In genomic region chr6:8082572-8082953, GRCh38 we compare ENCODE assay signal across 14 cellular contexts. TPM values are rescaled to one million over a fixed set of nuclear protein-coding genes. Genes with fewer than 3 reads are reported as not detected.
DNase-seq lines count a peak whose midpoint lies in the region; ATAC-seq and TF ChIP-seq lines count a peak whose summit lies in the region.
"Had no signal": no experiment of that assay in that cellular context is flagged by ENCODE, and none has a peak within 500 bp of the region (broad histone marks: within the 10 kb centered on the region; RNA-seq: fewer than 3 reads in every experiment).

No MANE protein-coding gene starts in this region.

- H3K36me3 ChIP-seq in mesodermal cell (ENCODE audit: control insufficient read depth, insufficient read depth, low read length), result peaks cover 36% of the 10 kb centered on the region

- peak overlapping the region; percentile 79 for H3K27ac ChIP-seq in mesodermal cell (ENCODE audit: low read depth, low read length, severe bottlenecking)
- H3K27ac ChIP-seq: WERI-Rb-1 had no signal

- H3K27ac Mint-ChIP-seq in activated T-cell treated with anti-CD3 and anti-CD28 coated beads, Interleukin-2, amount 50 U/mL, for 72 hours, result peak overlapping the region; percentile 57
- H3K27ac Mint-ChIP-seq in MCF 10A (ENCODE audit: low read depth, unreplicated experiment), result peak overlapping the region; percentile 89
- H3K27ac Mint-ChIP-seq: activated CD8-positive, alpha-beta memory T cell treated with anti-CD3 and anti-CD28 coated beads, Interleukin-2, amount 10 ng/mL, durations not matched to agents 7 days and 5 days had no signal

- WGBS in mesodermal cell (ENCODE audit: insufficient coverage in 2 of 2), 2 experiments, result no CpG with 5 or more reads among the region's 1 CpG

- POLR2A ChIA-PET in MCF 10A (lab: Yijun Ruan, JAX), result interaction anchor here (1.4 to 2.3 kb wide), 3 partner anchors 11 to 20 kb away, joined by 4 to 23 read pairs (median 17); partner anchors contain the start of genes BLOC1S5 and EEF1E1

- BruUV-seq in MCF 10A (replicated peaks; lab: Mats Ljungman, UMichigan), result no TSS peak

- H3K4me1 Mint-ChIP-seq in activated T-cell treated with anti-CD3 and anti-CD28 coated beads, Interleukin-2, amount 50 U/mL, for 72 hours (ENCODE audit: low read depth), result peaks cover 56% of the 10 kb centered on the region
- peaks cover 35% of the 10 kb centered on the region for H3K4me1 Mint-ChIP-seq in MCF 10A (ENCODE audit: insufficient read depth, unreplicated experiment)

- no peak for ATAC-seq in activated T-cell treated with anti-CD3 and anti-CD28 coated beads, Interleukin-2, amount 50 U/mL, for 72 hours (replicated peaks in 1 of 2)
- ATAC-seq in HG03280 (IDR thresholded peaks at IDR 0.05; ENCODE audit: unreplicated experiment), result no peak
- ATAC-seq: activated CD8-positive, alpha-beta memory T cell treated with anti-CD3 and anti-CD28 coated beads, Interleukin-2, amount 10 ng/mL, durations not matched to agents 7 days and 5 days had no signal

- H3K9me3 ChIP-seq in mesodermal cell (ENCODE audit: control insufficient read depth, low read length), result no peaks in the 10 kb centered on the region
- H3K9me3 ChIP-seq: heart left ventricle had no signal

- peaks cover 11 to 32% of the 10 kb centered on the region in 2 donors for H3K36me3 Mint-ChIP-seq in activated T-cell treated with anti-CD3 and anti-CD28 coated beads, Interleukin-2, amount 50 U/mL, for 72 hours (ENCODE audit: insufficient read depth in 2 of 2)
- peaks cover 37% of the 10 kb centered on the region for H3K36me3 Mint-ChIP-seq in MCF 10A (ENCODE audit: insufficient read depth, unreplicated experiment)

- DNase-seq in activated T-cell treated with anti-CD3 and anti-CD28 coated beads, Interleukin-2, amount 50 U/mL, for 72 hours, result no peak
- DNase-seq in activated T-cell treated with anti-CD3 and anti-CD28 coated beads for 4 hours (no peak), MCF 10A (ENCODE audit: unreplicated experiment) (no peak), NCI-H69 (lab: John Stamatoyannopoulos, UW) (no peak), dermis blood vessel endothelial cell (no peak), NOMO-1 (lab: John Stamatoyannopoulos, UW; ENCODE audit: unreplicated experiment in 2 of 2) (no peak)
- DNase-seq: activated CD8-positive, alpha-beta memory T cell treated with anti-CD3 and anti-CD28 coated beads, Interleukin-2, amount 10 ng/mL, durations not matched to agents 7 days and 5 days; activated naive CD4-positive, alpha-beta T cell treated with anti-CD3 and anti-CD28 coated beads, Interleukin-2, amount 50 U/mL, for 16 hours; cerebellar nuclear complex; NCI-H187 treated with DMSO at 0.1 percent for 48 hours; WERI-Rb-1 had no signal

- CTCF ChIA-PET in MCF 10A (lab: Yijun Ruan, JAX), result interaction anchor here (1.2 kb wide), 1 partner anchor 361 kb away, joined by 3 read pairs; no protein-coding TSS in a partner anchor

- no peaks in the 10 kb centered on the region for H3K9me3 Mint-ChIP-seq in activated T-cell treated with anti-CD3 and anti-CD28 coated beads, Interleukin-2, amount 50 U/mL, for 72 hours
- H3K9me3 Mint-ChIP-seq in MCF 10A (ENCODE audit: unreplicated experiment), result no peaks in the 10 kb centered on the region

- H3K4me1 ChIP-seq in mesodermal cell (ENCODE audit: control insufficient read depth, insufficient read depth, low read length, poor library complexity, severe bottlenecking), result peaks cover 21% of the 10 kb centered on the region

- H3K4me3 Mint-ChIP-seq in activated T-cell treated with anti-CD3 and anti-CD28 coated beads, Interleukin-2, amount 50 U/mL, for 72 hours, result no peak overlapping the region
- H3K4me3 Mint-ChIP-seq in MCF 10A (ENCODE audit: unreplicated experiment), result peak overlapping the region; percentile 33
- H3K4me3 Mint-ChIP-seq: activated CD8-positive, alpha-beta memory T cell treated with anti-CD3 and anti-CD28 coated beads, Interleukin-2, amount 10 ng/mL, durations not matched to agents 7 days and 5 days had no signal

- no peak for TF ChIP-seq CTCF in MCF 10A (IDR thresholded peaks at IDR 0.05; ENCODE audit: unreplicated experiment)

- H3K27me3 Mint-ChIP-seq in activated T-cell treated with anti-CD3 and anti-CD28 coated beads, Interleukin-2, amount 50 U/mL, for 72 hours (ENCODE audit: low read depth), result no peaks in the 10 kb centered on the region
- H3K27me3 Mint-ChIP-seq in MCF 10A (ENCODE audit: insufficient read depth, unreplicated experiment), result no peaks in the 10 kb centered on the region
- H3K27me3 Mint-ChIP-seq: activated CD8-positive, alpha-beta memory T cell treated with anti-CD3 and anti-CD28 coated beads, Interleukin-2, amount 10 ng/mL, durations not matched to agents 7 days and 5 days had no signal

- intact Hi-C loops in MCF 10A (cut with micrococcal nuclease), result no loop called here

- H3K4me3 ChIP-seq in mesodermal cell (ENCODE audit: extremely low read depth, insufficient read depth, low read length, poor library complexity, severe bottlenecking), result no peak overlapping the region
- H3K4me3 ChIP-seq: heart left ventricle had no signal

RNA-seq across cellular contexts. Expression of gene BLOC1S5, which starts 18.4 kb away (rescaled TPM):
- 10 to 100 TPM; 25.9 to 37.1 TPM for total RNA-seq in activated T-cell treated with anti-CD3 and anti-CD28 coated beads, Interleukin-2, amount 50 U/mL, for 72 hours
- 7.7 and 10.9 TPM in 2 replicates for total RNA-seq in MCF 10A (2022)
- polyA plus RNA-seq in mesodermal cell (2013, experiment 1 of 2), result 19.2 TPM
- polyA plus RNA-seq in mesodermal cell (2013, experiment 2 of 2), result 20.9 TPM
- total RNA-seq in dermis blood vessel endothelial cell, result 23.1 and 23.7 TPM in 2 replicates

RNA-seq across cellular contexts. Expression of gene EEF1E1, which starts 19.8 kb away (rescaled TPM):
- total RNA-seq in activated T-cell treated with anti-CD3 and anti-CD28 coated beads, Interleukin-2, amount 50 U/mL, for 72 hours, result 10 to 100 TPM; 39.3 to 49.5 TPM
- 52.1 and 56.7 TPM in 2 replicates for total RNA-seq in MCF 10A (2022)
- 58.5 TPM for polyA plus RNA-seq in mesodermal cell (2013, experiment 1 of 2)
- 65.5 TPM for polyA plus RNA-seq in mesodermal cell (2013, experiment 2 of 2)
- 64.0 and 99.4 TPM in 2 replicates for total RNA-seq in dermis blood vessel endothelial cell
